In genomic region chr12:54054442-54055332, GRCh38 we compare ENCODE assay signal across 1 cellular context.
TF ChIP-seq lines count a peak whose summit lies in the region.

No MANE protein-coding gene starts in this region.

TF ChIP-seq in HEK293, 187 proteins besides CTCF, POLR2A, EP300 and RAD21 (continued from another document and continues in another):
- peak; percentile 48; the same call in 1 of the 2 replicates for TF ChIP-seq PRDM10 (tag by site-specific recombination; IDR thresholded peaks at IDR 0.05)
- TF ChIP-seq ZNF791 (tag by site-specific recombination; IDR thresholded peaks at IDR 0.05) = no peak
- TF ChIP-seq ZNF629 (tag by site-specific recombination; IDR thresholded peaks at IDR 0.05) = peak; percentile 65
- no peak for TF ChIP-seq ZNF155 (tag by site-specific recombination; IDR thresholded peaks at IDR 0.05)
- no peak for TF ChIP-seq ZNF146 (tag by site-specific recombination; IDR thresholded peaks at IDR 0.05)
- no peak for TF ChIP-seq ZNF404 (tag by site-specific recombination; IDR thresholded peaks at IDR 0.05)
- TF ChIP-seq YY2 (tag by site-specific recombination; IDR thresholded peaks at IDR 0.05) = no peak
- no peak for TF ChIP-seq ZNF239 (tag by site-specific recombination; IDR thresholded peaks at IDR 0.05)
- TF ChIP-seq ZNF529 (tag by site-specific recombination; IDR thresholded peaks at IDR 0.05; ENCODE audit: insufficient replicate concordance) = no peak
- TF ChIP-seq ZNF645 (tag by site-specific recombination; IDR thresholded peaks at IDR 0.05) = no peak
- TF ChIP-seq ZNF174 (tag by site-specific recombination; IDR thresholded peaks at IDR 0.05) = no peak
- TF ChIP-seq ZNF266 (tag by site-specific recombination; IDR thresholded peaks at IDR 0.05; ENCODE audit: low read depth) = no peak
- no peak for TF ChIP-seq ZNF514 (tag by site-specific recombination; IDR thresholded peaks at IDR 0.05)
- TF ChIP-seq ZNF16 (tag by site-specific recombination; IDR thresholded peaks at IDR 0.05; ENCODE audit: low read depth) = no peak
- no peak for TF ChIP-seq ZNF184 (tag by site-specific recombination; IDR thresholded peaks at IDR 0.05)
- 0 out of 2 replicates have a peak, but pooled peaks have one; percentile 33 for TF ChIP-seq ATF2 (tag by site-specific recombination; IDR thresholded peaks at IDR 0.05; ENCODE audit: low read depth)
- no peak for TF ChIP-seq ZSCAN5A (tag by site-specific recombination; IDR thresholded peaks at IDR 0.05)
- no peak for TF ChIP-seq ZNF548 (tag by site-specific recombination; IDR thresholded peaks at IDR 0.05)
- no peak for TF ChIP-seq GLI4 (tag by site-specific recombination; IDR thresholded peaks at IDR 0.05)
- TF ChIP-seq ZNF37A (tag by site-specific recombination; IDR thresholded peaks at IDR 0.05) = no peak
- no peak for TF ChIP-seq HOXA7 (CRISPR knock-in tag; IDR thresholded peaks at IDR 0.05; ENCODE audit: borderline replicate concordance)
- TF ChIP-seq ZNF132 (tag by site-specific recombination; IDR thresholded peaks at IDR 0.05; ENCODE audit: borderline replicate concordance) = no peak
- TF ChIP-seq ZNF121 (tag by site-specific recombination; IDR thresholded peaks at IDR 0.05) = no peak
- no peak for TF ChIP-seq ZNF311 (tag by site-specific recombination; IDR thresholded peaks at IDR 0.05; ENCODE audit: borderline replicate concordance)
- no peak for TF ChIP-seq ZNF335 (tag by site-specific recombination; conservative IDR thresholded peaks at IDR 0.05)
- no peak for TF ChIP-seq ZNF544 (tag by site-specific recombination; IDR thresholded peaks at IDR 0.05)
- peak; percentile 86 for TF ChIP-seq ZBTB10 (tag by site-specific recombination; IDR thresholded peaks at IDR 0.05)
- peak; percentile 84 for TF ChIP-seq WT1 (tag by site-specific recombination; IDR thresholded peaks at IDR 0.05)
- TF ChIP-seq ZNF677 (tag by site-specific recombination; IDR thresholded peaks at IDR 0.05) = no peak
- no peak for TF ChIP-seq ZNF704 (tag by site-specific recombination; IDR thresholded peaks at IDR 0.05)
- TF ChIP-seq KLF10 (tag by site-specific recombination; IDR thresholded peaks at IDR 0.05) = peak; percentile 58; the same call in 1 of the 2 replicates
- TF ChIP-seq KLF9 (tag by site-specific recombination; IDR thresholded peaks at IDR 0.05; ENCODE audit: low read depth) = no peak
- TF ChIP-seq ZFP37 (tag by site-specific recombination; IDR thresholded peaks at IDR 0.05) = no peak
- TF ChIP-seq ZBTB17 (tag by site-specific recombination; IDR thresholded peaks at IDR 0.05) = peak; percentile 79; the same call in 1 of the 2 replicates
- TF ChIP-seq ZNF639 (tag by site-specific recombination; IDR thresholded peaks at IDR 0.05) = peak; percentile 80; the same call in 1 of the 2 replicates
- TF ChIP-seq TRIM28 (IDR thresholded peaks at IDR 0.05; ENCODE audit: borderline replicate concordance, low read length) = no peak
- TF ChIP-seq SCRT2 (tag by site-specific recombination; IDR thresholded peaks at IDR 0.05) = no peak
- TF ChIP-seq ZNF2 (tag by site-specific recombination; IDR thresholded peaks at IDR 0.05) = peak; percentile 29; the same call in 1 of the 2 replicates
- TF ChIP-seq ZBTB26 (tag by site-specific recombination; optimal IDR thresholded peaks at IDR 0.05) = no peak
- no peak for TF ChIP-seq ZBTB7A (tag by site-specific recombination; IDR thresholded peaks at IDR 0.05; ENCODE audit: low read depth)
- TF ChIP-seq ZNF600 (tag by site-specific recombination; IDR thresholded peaks at IDR 0.05) = peak; percentile 42; the same call in 1 of the 2 replicates
- TF ChIP-seq BCL11A (tag by site-specific recombination; IDR thresholded peaks at IDR 0.05; ENCODE audit: low read depth) = peak; percentile 89; the same call in 1 of the 2 replicates
- no peak for TF ChIP-seq PRDM2 (tag by site-specific recombination; IDR thresholded peaks at IDR 0.05; ENCODE audit: borderline replicate concordance)
- TF ChIP-seq ZNF701 (tag by site-specific recombination; IDR thresholded peaks at IDR 0.05) = no peak
